ENCODE assay signal across 5 cellular contexts in the genomic region with DNA sequence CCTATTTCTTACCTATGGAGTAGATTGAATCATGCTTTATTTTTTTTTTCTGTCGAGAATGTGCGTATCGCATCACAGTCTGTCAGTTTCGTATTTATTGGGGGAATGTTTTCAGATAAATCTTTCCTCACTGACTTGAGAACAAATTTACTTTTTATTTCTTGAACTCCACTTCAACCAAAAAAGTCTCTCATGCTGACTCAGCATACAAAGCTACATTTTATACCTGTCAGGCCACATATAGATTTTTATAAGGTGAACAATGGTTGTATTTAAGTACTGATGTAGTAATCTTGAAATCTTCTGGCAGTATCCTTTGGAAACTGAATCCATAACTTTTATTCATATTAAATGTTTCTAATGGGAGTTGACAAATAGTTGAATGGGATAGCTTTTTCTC.
TF ChIP-seq lines count a peak whose summit lies in the region.

No MANE protein-coding gene starts in this region.

TF ChIP-seq in SK-N-SH treated with all-trans-retinoic acid at 6 μM for 48 hours, 23 proteins besides CTCF, POLR2A, EP300 and RAD21:
- TF ChIP-seq ZC3H10 (CRISPR knock-in tag; IDR thresholded peaks at IDR 0.05), result peak; percentile 85; the same call in 1 of the 2 replicates
- no peak for TF ChIP-seq ZFP3 (CRISPR knock-in tag; IDR thresholded peaks at IDR 0.05)
- TF ChIP-seq SNAI2 (CRISPR knock-in tag; IDR thresholded peaks at IDR 0.05), result no peak
- no peak for TF ChIP-seq PATZ1 (CRISPR knock-in tag; IDR thresholded peaks at IDR 0.05; ENCODE audit: borderline replicate concordance)
- no peak for TF ChIP-seq OSR1 (CRISPR knock-in tag; IDR thresholded peaks at IDR 0.05)

TF ChIP-seq in SK-N-SH, 30 proteins besides CTCF, POLR2A, EP300 and RAD21 (continues in another document):
- TF ChIP-seq RCOR1 (IDR thresholded peaks at IDR 0.05; ENCODE audit: low read length), result no peak
- TF ChIP-seq, protein P1, sequence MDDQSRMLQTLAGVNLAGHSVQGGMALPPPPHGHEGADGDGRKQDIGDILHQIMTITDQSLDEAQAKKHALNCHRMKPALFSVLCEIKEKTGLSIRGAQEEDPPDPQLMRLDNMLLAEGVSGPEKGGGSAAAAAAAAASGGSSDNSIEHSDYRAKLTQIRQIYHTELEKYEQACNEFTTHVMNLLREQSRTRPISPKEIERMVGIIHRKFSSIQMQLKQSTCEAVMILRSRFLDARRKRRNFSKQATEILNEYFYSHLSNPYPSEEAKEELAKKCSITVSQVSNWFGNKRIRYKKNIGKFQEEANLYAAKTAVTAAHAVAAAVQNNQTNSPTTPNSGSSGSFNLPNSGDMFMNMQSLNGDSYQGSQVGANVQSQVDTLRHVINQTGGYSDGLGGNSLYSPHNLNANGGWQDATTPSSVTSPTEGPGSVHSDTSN (IDR thresholded peaks at IDR 0.05), result no peak
- TF ChIP-seq ELF1 (IDR thresholded peaks at IDR 0.05), result no peak
- no peak for TF ChIP-seq TAF1 (IDR thresholded peaks at IDR 0.05; ENCODE audit: borderline replicate concordance, low read depth, low read length)
- no peak for TF ChIP-seq IRF3 (IDR thresholded peaks at IDR 0.05; ENCODE audit: low read depth, low read length)
- no peak for TF ChIP-seq YY1 (IDR thresholded peaks at IDR 0.05; ENCODE audit: low read depth)

TF ChIP-seq in A549, 52 proteins besides CTCF, POLR2A, EP300 and RAD21:
- no peak for TF ChIP-seq JUN (IDR thresholded peaks at IDR 0.05)
- TF ChIP-seq, protein P2, sequence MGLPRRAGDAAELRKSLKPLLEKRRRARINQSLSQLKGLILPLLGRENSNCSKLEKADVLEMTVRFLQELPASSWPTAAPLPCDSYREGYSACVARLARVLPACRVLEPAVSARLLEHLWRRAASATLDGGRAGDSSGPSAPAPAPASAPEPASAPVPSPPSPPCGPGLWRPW (IDR thresholded peaks at IDR 0.05), result no peak
- TF ChIP-seq MAFK (IDR thresholded peaks at IDR 0.05; ENCODE audit: partially characterized antibody), result peak; percentile 87

TF ChIP-seq in IMR-90, 13 proteins besides CTCF, POLR2A, EP300 and RAD21:
- peak; percentile 93 for TF ChIP-seq MAFK (IDR thresholded peaks at IDR 0.05; ENCODE audit: low read depth, low read length)
- TF ChIP-seq BHLHE40 (IDR thresholded peaks at IDR 0.05; ENCODE audit: low read depth, low read length), result no peak
- TF ChIP-seq, protein P3, sequence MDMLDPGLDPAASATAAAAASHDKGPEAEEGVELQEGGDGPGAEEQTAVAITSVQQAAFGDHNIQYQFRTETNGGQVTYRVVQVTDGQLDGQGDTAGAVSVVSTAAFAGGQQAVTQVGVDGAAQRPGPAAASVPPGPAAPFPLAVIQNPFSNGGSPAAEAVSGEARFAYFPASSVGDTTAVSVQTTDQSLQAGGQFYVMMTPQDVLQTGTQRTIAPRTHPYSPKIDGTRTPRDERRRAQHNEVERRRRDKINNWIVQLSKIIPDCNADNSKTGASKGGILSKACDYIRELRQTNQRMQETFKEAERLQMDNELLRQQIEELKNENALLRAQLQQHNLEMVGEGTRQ (IDR thresholded peaks at IDR 0.05; ENCODE audit: low read depth, low read length), result no peak

TF ChIP-seq in K562, 482 proteins besides CTCF, POLR2A, EP300 and RAD21:
- TF ChIP-seq ZBTB26 (CRISPR knock-in tag; IDR thresholded peaks at IDR 0.05), result no peak
- peak; percentile 76 for TF ChIP-seq MAFF (IDR thresholded peaks at IDR 0.05; ENCODE audit: low read length)
- TF ChIP-seq ZNF316 (IDR thresholded peaks at IDR 0.05), result peak; percentile 65
- peak; percentile 64 for TF ChIP-seq MAFG (tag; conservative IDR thresholded peaks at IDR 0.05)
- TF ChIP-seq C11orf30 (IDR thresholded peaks at IDR 0.05; ENCODE audit: low read depth), result peak; percentile 41
- peak; percentile 82 for TF ChIP-seq MAFK (IDR thresholded peaks at IDR 0.05; ENCODE audit: low read length)
